In genomic region chr4:165212647-165213046, GRCh38 we compare ENCODE assay signal across 8 cellular contexts. TPM values are rescaled to one million over a fixed set of nuclear protein-coding genes. Genes with fewer than 3 reads are reported as not detected.
DNase-seq lines count a peak whose midpoint lies in the region; ATAC-seq, FAIRE-seq and TF ChIP-seq lines count a peak whose summit lies in the region.
"Not testable (repeated sequence)": the region's sequence is repeated elsewhere in the genome, so short reads cannot be mapped to it uniquely, and the experiment has no call there.

No MANE protein-coding gene starts in this region.

- H3K27me3 Mint-ChIP-seq in activated naive CD4-positive, alpha-beta T cell treated with anti-CD3 and anti-CD28 coated beads, Interleukin-2, amount 50 U/mL, for 24 hours, result not testable (repeated sequence)
- H3K27me3 Mint-ChIP-seq in endodermal cell (ENCODE audit: insufficient read depth), result peaks cover 37% of the 10 kb centered on the region

- not testable (repeated sequence) for H3K9me3 Mint-ChIP-seq in activated naive CD4-positive, alpha-beta T cell treated with anti-CD3 and anti-CD28 coated beads, Interleukin-2, amount 50 U/mL, for 24 hours; endodermal cell

- not testable (repeated sequence) for TF ChIP-seq RAD21 in HepG2 (CRISPR knock-in tag; IDR thresholded peaks at IDR 0.05)

- H3K4me3 Mint-ChIP-seq in activated naive CD4-positive, alpha-beta T cell treated with anti-CD3 and anti-CD28 coated beads, Interleukin-2, amount 50 U/mL, for 24 hours, result peak overlapping the region; percentile 39
- H3K4me3 Mint-ChIP-seq in endodermal cell, result not testable (repeated sequence)

- peak overlapping the region in 3 of 10 experiments; percentile 4 to 39 (median 19); a peak in 1 of 20 replicates for H3K4me3 ChIP-seq in BLaER1 treated with 17β-estradiol and CSF1 and Interleukin-3, amounts not matched to agents 10 nM and 100 nM
- H3K4me3 ChIP-seq in RWPE2 (ENCODE audit: severe bottlenecking); HepG2 (replicated peaks in 1 of 3; ENCODE audit: insufficient read depth in 1 of 3, low read depth in 2 of 3, low read length in 3 of 3): not testable (repeated sequence)
- peak overlapping the region; percentile 52 for H3K4me3 ChIP-seq in endodermal cell (ENCODE audit: low read length)

- FAIRE-seq in HepG2 (lab: Jason Lieb, UNC), result not testable (repeated sequence)

- peaks cover 60 to 90% (median 85%) of the 10 kb centered on the region in 10 experiments for H3K4me1 ChIP-seq in BLaER1 treated with 17β-estradiol and CSF1 and Interleukin-3, amounts not matched to agents 10 nM and 100 nM
- H3K4me1 ChIP-seq in RWPE2 (ENCODE audit: insufficient read depth, poor library complexity, severe bottlenecking), result peaks cover 63% of the 10 kb centered on the region
- not testable (repeated sequence) for H3K4me1 ChIP-seq in endodermal cell (ENCODE audit: control insufficient read depth, insufficient read depth, low read length)
- peaks cover 51% of the 10 kb centered on the region for H3K4me1 ChIP-seq in HepG2 (ENCODE audit: insufficient read depth, low read length)

- in situ Hi-C loops in HepG2 (cut with HindIII; ENCODE audit: extremely low pct_ligation_motif_present, low pct_unique_long_range_greater_than_20kb), result not testable (repeated sequence)

- not testable (repeated sequence) for H3K9me3 ChIP-seq in BLaER1 treated with 17β-estradiol and CSF1 and Interleukin-3, amounts not matched to agents 10 nM and 100 nM (replicated peaks in 1 of 11); RWPE2 (ENCODE audit: severe bottlenecking); endodermal cell (ENCODE audit: control insufficient read depth, low read length); HepG2 (ENCODE audit: low read length)

- peak overlapping the region; percentile 52 for H3K27ac Mint-ChIP-seq in activated naive CD4-positive, alpha-beta T cell treated with anti-CD3 and anti-CD28 coated beads, Interleukin-2, amount 50 U/mL, for 24 hours
- H3K27ac Mint-ChIP-seq in endodermal cell, result peak overlapping the region; percentile 80

- CTCF ChIA-PET in HepG2 (lab: Yijun Ruan, JAX; ENCODE audit: low intra/inter-chr PET ratio, low total read pairs), result not testable (repeated sequence)

- peaks cover 17 to 79% (median 66%) of the 10 kb centered on the region in 11 experiments; a peak in 18 of 22 replicates for H4K20me1 ChIP-seq in BLaER1 treated with 17β-estradiol and CSF1 and Interleukin-3, amounts not matched to agents 10 nM and 100 nM
- H4K20me1 ChIP-seq in HepG2 (ENCODE audit: insufficient read depth, low read length), result not testable (repeated sequence)

- H3K27me3 ChIP-seq in BLaER1 treated with 17β-estradiol and CSF1 and Interleukin-3, amounts not matched to agents 10 nM and 100 nM; RWPE2 (ENCODE audit: insufficient read depth, poor library complexity, severe bottlenecking); HepG2 (ENCODE audit: control insufficient read depth in 1 of 2, insufficient read depth in 2 of 2, low read length in 2 of 2): not testable (repeated sequence)
- peaks cover 28% of the 10 kb centered on the region for H3K27me3 ChIP-seq in endodermal cell (ENCODE audit: control insufficient read depth, insufficient read depth, low read length, poor library complexity, severe bottlenecking)

- H3K79me2 ChIP-seq in HepG2 (ENCODE audit: insufficient read depth, low read length), result peaks cover 41% of the 10 kb centered on the region

- intact Hi-C loops in HepG2 (cut with micrococcal nuclease; ENCODE audit: unreplicated experiment), result not testable (repeated sequence)

- H3K4me1 Mint-ChIP-seq in activated naive CD4-positive, alpha-beta T cell treated with anti-CD3 and anti-CD28 coated beads, Interleukin-2, amount 50 U/mL, for 24 hours, result peaks cover 89% of the 10 kb centered on the region
- H3K4me1 Mint-ChIP-seq in endodermal cell, result peaks cover 64% of the 10 kb centered on the region

- not testable (repeated sequence) for BruUV-seq in HepG2 (replicated peaks; lab: Mats Ljungman, UMichigan)

- not testable (repeated sequence) for TF ChIP-seq POLR2A in HepG2 (IDR thresholded peaks at IDR 0.05; ENCODE audit: insufficient read depth in 1 of 2, low read depth in 2 of 2, low read length in 2 of 2)

- not testable (repeated sequence) for H2AFZ ChIP-seq in HepG2 (ENCODE audit: low read length)

- not testable (repeated sequence) for H3K9ac ChIP-seq in BLaER1 treated with 17β-estradiol and CSF1 and Interleukin-3, amounts not matched to agents 10 nM and 100 nM; endodermal cell (ENCODE audit: extremely low read depth, low read length, poor library complexity, severe bottlenecking); HepG2 (ENCODE audit: insufficient read depth, low read depth, low read length)

- not testable (repeated sequence) for TF ChIP-seq EP300 in HepG2 (IDR thresholded peaks at IDR 0.05; ENCODE audit: low read depth in 2 of 2, low read length in 2 of 2); HepG2 (CRISPR knock-in tag; IDR thresholded peaks at IDR 0.05; ENCODE audit: borderline replicate concordance)

- H3K27ac ChIP-seq in BLaER1 treated with 17β-estradiol and CSF1 and Interleukin-3, amounts not matched to agents 10 nM and 100 nM, result peak overlapping the region in 4 of 11 experiments; percentile 23 to 32 (median 28); a peak in 4 of 22 replicates
- peak overlapping the region; percentile 59 for H3K27ac ChIP-seq in RWPE2 (ENCODE audit: poor library complexity, severe bottlenecking)
- H3K27ac ChIP-seq in endodermal cell (ENCODE audit: low read depth, low read length); HepG2 (ENCODE audit: extremely low read length, insufficient read depth, low read length): not testable (repeated sequence)

- not testable (repeated sequence) for DNase-seq in RWPE2 (ENCODE audit: low spot score); endodermal cell; HepG2 (ENCODE audit: low spot score)
- peak; percentile 81 for DNase-seq in renal cortical epithelial cell (ENCODE audit: low read depth)

- H3K36me3 ChIP-seq in BLaER1 treated with 17β-estradiol and CSF1 and Interleukin-3, amounts not matched to agents 10 nM and 100 nM, result peaks cover 0 to 34% (median 6%) of the 10 kb centered on the region in 11 experiments; a peak in 12 of 22 replicates
- not testable (repeated sequence) for H3K36me3 ChIP-seq in RWPE2 (ENCODE audit: low read depth); endodermal cell (ENCODE audit: control insufficient read depth, insufficient read depth, low read length); HepG2 (replicated peaks in 1 of 2; ENCODE audit: control insufficient read depth in 1 of 2, insufficient read depth in 2 of 2, low read length in 2 of 2)

- peak overlapping the region; percentile 51 to 92 (median 84); a peak in 21 of 22 replicates for H3K4me2 ChIP-seq in BLaER1 treated with 17β-estradiol and CSF1 and Interleukin-3, amounts not matched to agents 10 nM and 100 nM
- H3K4me2 ChIP-seq in HepG2 (ENCODE audit: low read depth, low read length), result not testable (repeated sequence)

- WGBS in endodermal cell (ENCODE audit: insufficient coverage in 1 of 2, insufficient read length in 1 of 2), 2 experiments, result 59% methylated on average over 2 of the region's 2 CpGs; no CpG with 5 or more reads in 1 of the 2 experiments
- WGBS in HepG2 (ENCODE audit: low lambda C conversion rate), result 34% methylated on average over 2 of the region's 2 CpGs

- not testable (repeated sequence) for H3K36me3 Mint-ChIP-seq in activated naive CD4-positive, alpha-beta T cell treated with anti-CD3 and anti-CD28 coated beads, Interleukin-2, amount 50 U/mL, for 24 hours; endodermal cell (ENCODE audit: low read depth)

- ATAC-seq in GM18909 (IDR thresholded peaks at IDR 0.05; ENCODE audit: poor library complexity, unreplicated experiment) (peak; percentile 40), HG02678 (IDR thresholded peaks at IDR 0.05; ENCODE audit: unreplicated experiment) (peak; percentile 29), HepG2 (peak; percentile 53)
- not testable (repeated sequence) for ATAC-seq in RWPE2 (ENCODE audit: low read depth)

- not testable (repeated sequence) for TF ChIP-seq CTCF in RWPE2 (IDR thresholded peaks at IDR 0.05; ENCODE audit: poor library complexity, severe bottlenecking); endodermal cell (conservative IDR thresholded peaks at IDR 0.05)
- peak; percentile 42 for TF ChIP-seq CTCF in HepG2 (CRISPR knock-in tag; IDR thresholded peaks at IDR 0.05)

- POLR2A ChIA-PET in HepG2 (lab: Yijun Ruan, JAX), result not testable (repeated sequence)

RNA-seq across cellular contexts. Expression of gene KLHL2, which starts 5.3 kb away (rescaled TPM):
- total RNA-seq in endodermal cell (10 to 100 TPM; 11.6 to 16.0 TPM), HepG2 (2016; rRNA removed; fragmentation: Illumina TruSeq; extraction: Trizol) (14.4 and 17.6 TPM in 2 replicates), renal cortical epithelial cell (18.8 and 30.9 TPM in 2 replicates)
- polyA plus RNA-seq in endodermal cell (2013, experiment 1 of 2), result 11.5 TPM
- polyA plus RNA-seq in endodermal cell (2013, experiment 2 of 2), result 10.4 TPM
- total RNA-seq in HepG2 (2016; cell fraction: cytosol; rRNA removed; fragmentation: Illumina TruSeq; extraction: Trizol; ENCODE audit: low read depth), result 52.4 and 52.6 TPM in 2 replicates
- 14.9 and 17.3 TPM in 2 replicates for total RNA-seq in HepG2 (2016; cell fraction: insoluble cytoplasmic fraction; rRNA removed; fragmentation: Illumina TruSeq; extraction: Trizol)
- 23.8 and 25.0 TPM in 2 replicates for total RNA-seq in HepG2 (2016; cell fraction: membrane; rRNA removed; fragmentation: Illumina TruSeq; extraction: Trizol)
- total RNA-seq in HepG2 (2016; cell fraction: nucleus; rRNA removed; fragmentation: Illumina TruSeq; extraction: Trizol), result 11.9 and 12.8 TPM in 2 replicates
- 7.3 and 9.2 TPM in 2 replicates for polyA plus RNA-seq in HepG2 (2011; rRNA removed)
- polyA plus RNA-seq in HepG2 (2011; cell fraction: cytosol; rRNA removed), result 4.0 and 6.6 TPM in 2 replicates
- polyA plus RNA-seq in HepG2 (2011; cell fraction: nucleus; rRNA removed), result 4.0 and 5.2 TPM in 2 replicates
- polyA plus RNA-seq in HepG2 (2012), result 9.3 and 10.4 TPM in 2 replicates
- 5.6 and 5.7 TPM in 2 replicates for polyA plus RNA-seq in HepG2 (2016; cell fraction: cytosol; fragmentation: Illumina TruSeq; extraction: Trizol; ENCODE audit: low read depth)
- 13.3 and 13.7 TPM in 2 replicates for polyA plus RNA-seq in HepG2 (2016; cell fraction: insoluble cytoplasmic fraction; fragmentation: Illumina TruSeq; extraction: Trizol; ENCODE audit: low read depth)
- 10.8 and 11.4 TPM in 2 replicates for polyA plus RNA-seq in HepG2 (2016; cell fraction: membrane; fragmentation: Illumina TruSeq; extraction: Trizol; ENCODE audit: low read depth)
- 12.2 and 13.7 TPM in 2 replicates for polyA plus RNA-seq in HepG2 (2016; cell fraction: nucleus; fragmentation: Illumina TruSeq; extraction: Trizol; ENCODE audit: insufficient read depth, low read depth)
- polyA minus RNA-seq in HepG2 (2011; rRNA and poly(A)+ RNA removed; ENCODE audit: low replicate concordance), result 3.6 and 4.7 TPM in 2 replicates
- 4.5 and 5.6 TPM in 2 replicates for polyA minus RNA-seq in HepG2 (2011; cell fraction: cytosol; rRNA and poly(A)+ RNA removed)
- 12.9 and 14.2 TPM in 2 replicates for polyA minus RNA-seq in HepG2 (2011; cell fraction: nucleus; rRNA and poly(A)+ RNA removed)
